1 cellular context compared by ENCODE assay signal in the genomic region with DNA sequence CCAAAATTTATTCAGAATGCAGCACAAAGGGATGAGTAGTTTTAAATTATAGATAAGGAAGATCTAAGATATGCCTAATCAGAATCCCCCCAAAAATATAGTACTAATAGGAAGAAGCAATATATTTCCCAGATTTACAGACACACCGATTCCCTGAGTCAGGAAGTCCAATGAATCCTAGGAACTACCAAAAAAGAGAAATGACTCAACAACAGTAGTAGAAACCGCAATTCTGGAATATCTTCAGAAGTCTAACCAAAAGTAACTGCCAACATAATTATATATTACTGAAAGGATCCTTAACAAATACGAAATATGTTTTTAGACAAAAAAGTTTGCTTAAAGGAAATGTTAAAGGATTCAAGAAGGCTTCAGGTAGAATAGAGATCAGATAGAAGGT.
TF ChIP-seq lines count a peak whose summit lies in the region.

No MANE protein-coding gene starts in this region.

TF ChIP-seq in GM23338, 12 proteins besides CTCF, POLR2A, EP300 and RAD21 (continued from another document):
- TF ChIP-seq, protein P1, sequence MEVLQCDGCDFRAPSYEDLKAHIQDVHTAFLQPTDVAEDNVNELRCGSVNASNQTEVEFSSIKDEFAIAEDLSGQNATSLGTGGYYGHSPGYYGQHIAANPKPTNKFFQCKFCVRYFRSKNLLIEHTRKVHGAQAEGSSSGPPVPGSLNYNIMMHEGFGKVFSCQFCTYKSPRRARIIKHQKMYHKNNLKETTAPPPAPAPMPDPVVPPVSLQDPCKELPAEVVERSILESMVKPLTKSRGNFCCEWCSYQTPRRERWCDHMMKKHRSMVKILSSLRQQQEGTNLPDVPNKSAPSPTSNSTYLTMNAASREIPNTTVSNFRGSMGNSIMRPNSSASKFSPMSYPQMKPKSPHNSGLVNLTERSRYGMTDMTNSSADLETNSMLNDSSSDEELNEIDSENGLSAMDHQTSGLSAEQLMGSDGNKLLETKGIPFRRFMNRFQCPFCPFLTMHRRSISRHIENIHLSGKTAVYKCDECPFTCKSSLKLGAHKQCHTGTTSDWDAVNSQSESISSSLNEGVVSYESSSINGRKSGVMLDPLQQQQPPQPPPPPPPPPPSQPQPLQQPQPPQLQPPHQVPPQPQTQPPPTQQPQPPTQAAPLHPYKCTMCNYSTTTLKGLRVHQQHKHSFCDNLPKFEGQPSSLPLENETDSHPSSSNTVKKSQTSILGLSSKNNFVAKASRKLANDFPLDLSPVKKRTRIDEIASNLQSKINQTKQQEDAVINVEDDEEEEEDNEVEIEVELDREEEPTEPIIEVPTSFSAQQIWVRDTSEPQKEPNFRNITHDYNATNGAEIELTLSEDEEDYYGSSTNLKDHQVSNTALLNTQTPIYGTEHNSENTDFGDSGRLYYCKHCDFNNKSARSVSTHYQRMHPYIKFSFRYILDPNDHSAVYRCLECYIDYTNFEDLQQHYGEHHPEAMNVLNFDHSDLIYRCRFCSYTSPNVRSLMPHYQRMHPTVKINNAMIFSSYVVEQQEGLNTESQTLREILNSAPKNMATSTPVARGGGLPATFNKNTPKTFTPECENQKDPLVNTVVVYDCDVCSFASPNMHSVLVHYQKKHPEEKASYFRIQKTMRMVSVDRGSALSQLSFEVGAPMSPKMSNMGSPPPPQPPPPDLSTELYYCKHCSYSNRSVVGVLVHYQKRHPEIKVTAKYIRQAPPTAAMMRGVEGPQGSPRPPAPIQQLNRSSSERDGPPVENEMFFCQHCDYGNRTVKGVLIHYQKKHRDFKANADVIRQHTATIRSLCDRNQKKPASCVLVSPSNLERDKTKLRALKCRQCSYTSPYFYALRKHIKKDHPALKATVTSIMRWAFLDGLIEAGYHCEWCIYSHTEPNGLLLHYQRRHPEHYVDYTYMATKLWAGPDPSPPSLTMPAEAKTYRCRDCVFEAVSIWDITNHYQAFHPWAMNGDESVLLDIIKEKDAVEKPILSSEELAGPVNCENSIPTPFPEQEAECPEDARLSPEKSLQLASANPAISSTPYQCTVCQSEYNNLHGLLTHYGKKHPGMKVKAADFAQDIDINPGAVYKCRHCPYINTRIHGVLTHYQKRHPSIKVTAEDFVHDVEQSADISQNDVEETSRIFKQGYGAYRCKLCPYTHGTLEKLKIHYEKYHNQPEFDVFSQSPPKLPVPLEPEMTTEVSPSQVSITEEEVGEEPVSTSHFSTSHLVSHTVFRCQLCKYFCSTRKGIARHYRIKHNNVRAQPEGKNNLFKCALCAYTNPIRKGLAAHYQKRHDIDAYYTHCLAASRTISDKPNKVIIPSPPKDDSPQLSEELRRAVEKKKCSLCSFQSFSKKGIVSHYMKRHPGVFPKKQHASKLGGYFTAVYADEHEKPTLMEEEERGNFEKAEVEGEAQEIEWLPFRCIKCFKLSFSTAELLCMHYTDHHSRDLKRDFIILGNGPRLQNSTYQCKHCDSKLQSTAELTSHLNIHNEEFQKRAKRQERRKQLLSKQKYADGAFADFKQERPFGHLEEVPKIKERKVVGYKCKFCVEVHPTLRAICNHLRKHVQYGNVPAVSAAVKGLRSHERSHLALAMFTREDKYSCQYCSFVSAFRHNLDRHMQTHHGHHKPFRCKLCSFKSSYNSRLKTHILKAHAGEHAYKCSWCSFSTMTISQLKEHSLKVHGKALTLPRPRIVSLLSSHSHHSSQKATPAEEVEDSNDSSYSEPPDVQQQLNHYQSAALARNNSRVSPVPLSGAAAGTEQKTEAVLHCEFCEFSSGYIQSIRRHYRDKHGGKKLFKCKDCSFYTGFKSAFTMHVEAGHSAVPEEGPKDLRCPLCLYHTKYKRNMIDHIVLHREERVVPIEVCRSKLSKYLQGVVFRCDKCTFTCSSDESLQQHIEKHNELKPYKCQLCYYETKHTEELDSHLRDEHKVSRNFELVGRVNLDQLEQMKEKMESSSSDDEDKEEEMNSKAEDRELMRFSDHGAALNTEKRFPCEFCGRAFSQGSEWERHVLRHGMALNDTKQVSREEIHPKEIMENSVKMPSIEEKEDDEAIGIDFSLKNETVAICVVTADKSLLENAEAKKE (CRISPR knock-in tag; IDR thresholded peaks at IDR 0.05): no peak
- no peak for TF ChIP-seq ZNF331 (CRISPR knock-in tag; IDR thresholded peaks at IDR 0.05; ENCODE audit: low read depth)
- no peak for TF ChIP-seq EZH2phosphoT487 (IDR thresholded peaks at IDR 0.05; ENCODE audit: unreplicated experiment)
- TF ChIP-seq POLR2AphosphoS5 (IDR thresholded peaks at IDR 0.05; ENCODE audit: low read depth): no peak
- TF ChIP-seq, protein P2, sequence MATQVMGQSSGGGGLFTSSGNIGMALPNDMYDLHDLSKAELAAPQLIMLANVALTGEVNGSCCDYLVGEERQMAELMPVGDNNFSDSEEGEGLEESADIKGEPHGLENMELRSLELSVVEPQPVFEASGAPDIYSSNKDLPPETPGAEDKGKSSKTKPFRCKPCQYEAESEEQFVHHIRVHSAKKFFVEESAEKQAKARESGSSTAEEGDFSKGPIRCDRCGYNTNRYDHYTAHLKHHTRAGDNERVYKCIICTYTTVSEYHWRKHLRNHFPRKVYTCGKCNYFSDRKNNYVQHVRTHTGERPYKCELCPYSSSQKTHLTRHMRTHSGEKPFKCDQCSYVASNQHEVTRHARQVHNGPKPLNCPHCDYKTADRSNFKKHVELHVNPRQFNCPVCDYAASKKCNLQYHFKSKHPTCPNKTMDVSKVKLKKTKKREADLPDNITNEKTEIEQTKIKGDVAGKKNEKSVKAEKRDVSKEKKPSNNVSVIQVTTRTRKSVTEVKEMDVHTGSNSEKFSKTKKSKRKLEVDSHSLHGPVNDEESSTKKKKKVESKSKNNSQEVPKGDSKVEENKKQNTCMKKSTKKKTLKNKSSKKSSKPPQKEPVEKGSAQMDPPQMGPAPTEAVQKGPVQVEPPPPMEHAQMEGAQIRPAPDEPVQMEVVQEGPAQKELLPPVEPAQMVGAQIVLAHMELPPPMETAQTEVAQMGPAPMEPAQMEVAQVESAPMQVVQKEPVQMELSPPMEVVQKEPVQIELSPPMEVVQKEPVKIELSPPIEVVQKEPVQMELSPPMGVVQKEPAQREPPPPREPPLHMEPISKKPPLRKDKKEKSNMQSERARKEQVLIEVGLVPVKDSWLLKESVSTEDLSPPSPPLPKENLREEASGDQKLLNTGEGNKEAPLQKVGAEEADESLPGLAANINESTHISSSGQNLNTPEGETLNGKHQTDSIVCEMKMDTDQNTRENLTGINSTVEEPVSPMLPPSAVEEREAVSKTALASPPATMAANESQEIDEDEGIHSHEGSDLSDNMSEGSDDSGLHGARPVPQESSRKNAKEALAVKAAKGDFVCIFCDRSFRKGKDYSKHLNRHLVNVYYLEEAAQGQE (IDR thresholded peaks at IDR 0.05; ENCODE audit: unreplicated experiment): no peak
